Comparison of ENCODE assay signal across 11 cellular contexts in genomic region chr19:33434886-33435705, GRCh38.
DNase-seq lines count a peak whose midpoint lies in the region; ATAC-seq and TF ChIP-seq lines count a peak whose summit lies in the region.
"Had no signal": no experiment of that assay in that cellular context is flagged by ENCODE, and none has a peak within 500 bp of the region (broad histone marks: within the 10 kb centered on the region; RNA-seq: fewer than 3 reads in every experiment).

No MANE protein-coding gene starts in this region.

- H3K4me1 ChIP-seq in left ventricle myocardium inferior, result peaks cover 9% of the 10 kb centered on the region
- no peaks in the 10 kb centered on the region for H3K4me1 ChIP-seq in right atrium auricular region
- H3K4me1 ChIP-seq in SJCRH30, result peaks cover 35% of the 10 kb centered on the region
- H3K4me1 ChIP-seq in upper lobe of right lung, result no peaks in the 10 kb centered on the region

- ATAC-seq in upper lobe of right lung (no peak), HG02623 (IDR thresholded peaks at IDR 0.05; ENCODE audit: unreplicated experiment) (no peak)
- ATAC-seq: T-cell had no signal

- no peaks in the 10 kb centered on the region for H3K36me3 ChIP-seq in left ventricle myocardium inferior
- H3K36me3 ChIP-seq in right atrium auricular region, result no peaks in the 10 kb centered on the region
- no peaks in the 10 kb centered on the region for H3K36me3 ChIP-seq in SJCRH30
- H3K36me3 ChIP-seq in upper lobe of right lung, result no peaks in the 10 kb centered on the region

- peak; percentile 9 for DNase-seq in left ventricle myocardium inferior
- DNase-seq in right atrium auricular region (ENCODE audit: low spot score), result no peak
- DNase-seq in SJCRH30, result peak; percentile 62 to 74
- peak; percentile 18 for DNase-seq in fibroblast of pulmonary artery (ENCODE audit: low read depth)
- peak; percentile 57 for DNase-seq in upper lobe of right lung
- DNase-seq in KG1 (lab: John Stamatoyannopoulos, UW), result no peak
- DNase-seq in NCI-H748 treated with DMSO at 0.1 percent for 48 hours (lab: John Stamatoyannopoulos, UW), result no peak
- DNase-seq: NCI-H187 treated with DMSO at 0.1 percent for 48 hours; stimulated activated CD4-positive, alpha-beta T cell treated with anti-CD3 and anti-CD28 coated beads, Interleukin-15, amount 100 ng/mL, for 24 hours; T-cell had no signal

- no peaks in the 10 kb centered on the region for H3K9me3 ChIP-seq in left ventricle myocardium inferior (replicated peaks)
- H3K9me3 ChIP-seq in right atrium auricular region, result no peaks in the 10 kb centered on the region
- no peaks in the 10 kb centered on the region for H3K9me3 ChIP-seq in SJCRH30 (replicated peaks)
- H3K9me3 ChIP-seq in upper lobe of right lung, result no peaks in the 10 kb centered on the region

- intact Hi-C loops in left ventricle myocardium inferior (cut with micrococcal nuclease), result loop anchor here (5.0 kb wide), 1 partner anchor 337 kb away; no protein-coding TSS in a partner anchor
- intact Hi-C loops in upper lobe of right lung (cut with DNase I), result loop anchor here (5.0 kb wide), 1 partner anchor 337 kb away; no protein-coding TSS in a partner anchor

- TF ChIP-seq CTCF in left ventricle myocardium inferior (IDR thresholded peaks at IDR 0.05; ENCODE audit: borderline replicate concordance) (no peak), right atrium auricular region (IDR thresholded peaks at IDR 0.05) (no peak), fibroblast of pulmonary artery (IDR thresholded peaks at IDR 0.05; ENCODE audit: low read length, missing control alignments) (no peak), upper lobe of right lung (IDR thresholded peaks at IDR 0.05) (no peak)

- H3K27me3 ChIP-seq in left ventricle myocardium inferior (ENCODE audit: low read depth) (no peaks in the 10 kb centered on the region), right atrium auricular region (no peaks in the 10 kb centered on the region), SJCRH30 (no peaks in the 10 kb centered on the region), upper lobe of right lung (no peaks in the 10 kb centered on the region)

- no peak overlapping the region for H3K27ac ChIP-seq in left ventricle myocardium inferior (replicated peaks)
- no peak overlapping the region for H3K27ac ChIP-seq in right atrium auricular region
- peak overlapping the region; percentile 53 for H3K27ac ChIP-seq in SJCRH30
- H3K27ac ChIP-seq in upper lobe of right lung, result no peak overlapping the region

- H3K4me3 ChIP-seq in left ventricle myocardium inferior, result no peak overlapping the region
- no peak overlapping the region for H3K4me3 ChIP-seq in right atrium auricular region
- peak overlapping the region; percentile 27 for H3K4me3 ChIP-seq in SJCRH30
- H3K4me3 ChIP-seq in fibroblast of pulmonary artery (replicated peaks; ENCODE audit: low read depth, low read length), result no peak overlapping the region
- H3K4me3 ChIP-seq in upper lobe of right lung, result no peak overlapping the region

Comparison
In these comparisons a context has a peak if more than half of its experiments do, and no peak if none do; other contexts are left out.
1. DNase-seq: peak in left ventricle myocardium inferior (single experiment), SJCRH30 (2 of 2), fibroblast of pulmonary artery (single experiment) and upper lobe of right lung (single experiment); none in right atrium auricular region (single experiment), KG1 (single experiment) and NCI-H748 treated with DMSO at 0.1 percent for 48 hours (single experiment).